In genomic region chr13:44435142-44435982, GRCh38 we compare ENCODE assay signal across 8 cellular contexts.
DNase-seq lines count a peak whose midpoint lies in the region; ATAC-seq and TF ChIP-seq lines count a peak whose summit lies in the region.

No MANE protein-coding gene starts in this region.

- in situ Hi-C loops in KBM-7 (cut with MboI; ENCODE audit: low pct_unique_long_range_greater_than_20kb, low sequenced_read_pairs): no loop called here

- ATAC-seq in GM21381 (IDR thresholded peaks at IDR 0.05; ENCODE audit: unreplicated experiment): peak; percentile 72

- peak; percentile 98 for DNase-seq in KBM-7
- DNase-seq in OCI-M2 (lab: John Stamatoyannopoulos, UW; ENCODE audit: unreplicated experiment): peak; percentile 60
- DNase-seq in activated T-cell treated with anti-CD3 and anti-CD28 coated beads for 48 hours (ENCODE audit: low read depth): peak; percentile 78
- peak; percentile 71 for DNase-seq in epidermal melanocyte (ENCODE audit: insufficient read length, low spot score)
- DNase-seq in stimulated activated CD8-positive, alpha-beta memory T cell treated with anti-CD3 and anti-CD28 coated beads, Interleukin-12 subunit alpha, Interleukin-12 subunit beta, amount 100 ng/mL, for 4 hours (ENCODE audit: low read depth): peak; percentile 78

- H3K4me1 ChIP-seq in mesodermal cell (ENCODE audit: control insufficient read depth, insufficient read depth, low read length, poor library complexity, severe bottlenecking): peaks cover 8% of the 10 kb centered on the region

- H3K4me3 ChIP-seq in mesodermal cell (ENCODE audit: extremely low read depth, insufficient read depth, low read length, poor library complexity, severe bottlenecking): peak overlapping the region; percentile 75

- no peaks in the 10 kb centered on the region for H3K9me3 ChIP-seq in mesodermal cell (ENCODE audit: control insufficient read depth, low read length)

- no peak for TF ChIP-seq CTCF in C4-2B (conservative IDR thresholded peaks at IDR 0.05)

- H3K27ac ChIP-seq in C4-2B (peak overlapping the region; percentile 95), mesodermal cell (ENCODE audit: low read depth, low read length, severe bottlenecking) (peak overlapping the region; percentile 99)

- 0 to 1% methylated on average over 32 to 33 of the region's 54 CpGs for WGBS in mesodermal cell (ENCODE audit: insufficient coverage in 2 of 2), 2 experiments

- peaks cover 24% of the 10 kb centered on the region for H3K36me3 ChIP-seq in mesodermal cell (ENCODE audit: control insufficient read depth, insufficient read depth, low read length)

Comparison
In these comparisons a context has a peak if more than half of its experiments do, and no peak if none do; other contexts are left out.
1. Peak in every context shown above with its lines: DNase-seq, ATAC-seq, H3K4me3 ChIP-seq and H3K27ac ChIP-seq.